Comparison of ENCODE assay signal across 26 cellular contexts in the genomic region with DNA sequence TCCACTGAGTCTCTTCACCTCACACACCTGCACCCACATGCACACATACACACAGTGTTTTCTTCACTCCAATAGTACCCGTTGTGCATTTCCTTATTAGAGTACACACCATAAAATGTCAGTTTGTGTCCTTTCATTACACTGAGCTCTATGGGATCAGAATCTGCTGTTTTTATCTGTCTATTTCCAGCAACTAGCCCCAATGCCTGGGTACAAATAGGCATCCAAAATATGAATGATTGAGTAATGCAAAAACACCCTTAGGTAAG. TPM values are rescaled to one million over a fixed set of nuclear protein-coding genes. Genes with fewer than 3 reads are reported as not detected.
"Had no signal": no experiment of that assay in that cellular context is flagged by ENCODE, and none has a peak within 500 bp of the region (broad histone marks: within the 10 kb centered on the region; RNA-seq: fewer than 3 reads in every experiment).

No MANE protein-coding gene starts in this region.

- H3K4me3 ChIP-seq: esophagus muscularis mucosa, gastrocnemius medialis, heart right ventricle, spleen, testis, tibial nerve, upper lobe of right lung, vagina had no signal

- H3K9ac ChIP-seq: parathyroid adenoma had no signal

- ATAC-seq: effector memory CD8-positive, alpha-beta T cell; gastrocnemius medialis; heart right ventricle; sciatic nerve; upper lobe of right lung had no signal

- H3K4me3 Mint-ChIP-seq: dendritic cell treated with granulocyte-macrophage colony-stimulating factor and Interleukin-4, amounts not matched to agents 40 ng/mL and 50 ng/mL, for 4 days; effector memory CD8-positive, alpha-beta T cell; mesothelial cell of epicardium; nephron progenitor cell; stimulated activated naive B cell treated with anti-CD40 and anti-IgM and Interleukin-4, amounts not matched to agents 10 μg/mL and 1 μg/mL and 100 μg/mL, for 72 hours; stimulated activated naive CD8-positive, alpha-beta T cell treated with anti-CD3 and anti-CD28 coated beads, Interleukin-15, amount 100 ng/mL, for 72 hours had no signal

- H3K4me1 Mint-ChIP-seq: stimulated activated naive B cell treated with anti-CD40 and anti-IgM and Interleukin-4, amounts not matched to agents 10 μg/mL and 1 μg/mL and 100 μg/mL, for 72 hours had no signal

- H3K27me3 Mint-ChIP-seq: dendritic cell treated with granulocyte-macrophage colony-stimulating factor and Interleukin-4, amounts not matched to agents 40 ng/mL and 50 ng/mL, for 4 days; effector memory CD8-positive, alpha-beta T cell; stimulated activated naive B cell treated with anti-CD40 and anti-IgM and Interleukin-4, amounts not matched to agents 10 μg/mL and 1 μg/mL and 100 μg/mL, for 72 hours; stimulated activated naive CD8-positive, alpha-beta T cell treated with anti-CD3 and anti-CD28 coated beads, Interleukin-15, amount 100 ng/mL, for 72 hours had no signal

- H3K27ac ChIP-seq: epithelial cell of prostate, esophagus muscularis mucosa, gastrocnemius medialis, heart right ventricle, parathyroid adenoma, spleen, testis, tibial nerve, upper lobe of right lung, vagina had no signal

- H3K4me1 ChIP-seq: esophagus muscularis mucosa, gastrocnemius medialis, spleen, testis, tibial nerve, upper lobe of right lung, vagina had no signal

- H3K79me2 ChIP-seq: parathyroid adenoma had no signal

- DNase-seq: effector memory CD8-positive, alpha-beta T cell; gastrocnemius medialis; heart right ventricle; hypothalamus; kidney glomerular epithelial cell; spleen; stimulated activated naive B cell treated with anti-CD40 and anti-IgM and Interleukin-4, amounts not matched to agents 10 μg/mL and 1 μg/mL and 100 μg/mL, for 72 hours; stimulated activated naive CD8-positive, alpha-beta T cell treated with anti-CD3 and anti-CD28 coated beads, Interleukin-15, amount 100 ng/mL, for 72 hours; upper lobe of right lung had no signal

- H3K27ac Mint-ChIP-seq: dendritic cell treated with granulocyte-macrophage colony-stimulating factor and Interleukin-4, amounts not matched to agents 40 ng/mL and 50 ng/mL, for 4 days; mesothelial cell of epicardium; nephron progenitor cell; stimulated activated naive B cell treated with anti-CD40 and anti-IgM and Interleukin-4, amounts not matched to agents 10 μg/mL and 1 μg/mL and 100 μg/mL, for 72 hours had no signal

- H3K27me3 ChIP-seq: esophagus muscularis mucosa, gastrocnemius medialis, heart right ventricle, spleen, testis, tibial nerve, upper lobe of right lung, vagina had no signal

- H3K9me3 ChIP-seq: esophagus muscularis mucosa, gastrocnemius medialis, heart right ventricle, spleen, testis, tibial nerve, upper lobe of right lung, vagina had no signal

- H3K9me3 Mint-ChIP-seq: dendritic cell treated with granulocyte-macrophage colony-stimulating factor and Interleukin-4, amounts not matched to agents 40 ng/mL and 50 ng/mL, for 4 days; effector memory CD8-positive, alpha-beta T cell; mesothelial cell of epicardium; nephron progenitor cell; stimulated activated naive B cell treated with anti-CD40 and anti-IgM and Interleukin-4, amounts not matched to agents 10 μg/mL and 1 μg/mL and 100 μg/mL, for 72 hours; stimulated activated naive CD8-positive, alpha-beta T cell treated with anti-CD3 and anti-CD28 coated beads, Interleukin-15, amount 100 ng/mL, for 72 hours had no signal

RNA-seq across cellular contexts. Expression of gene PPP3R2, which starts 27.1 kb away (rescaled TPM):
- total RNA-seq: fibroblast of villous mesenchyme, gastrocnemius medialis, heart right ventricle, left lobe of liver, lower leg skin, omental fat pad, pulmonary artery endothelial cell, sciatic nerve, skeletal muscle tissue, subcutaneous adipose tissue, tibial nerve, upper lobe of right lung, vagina had no signal
- polyA plus RNA-seq: heart right ventricle, spleen had no signal
